In the genomic region with DNA sequence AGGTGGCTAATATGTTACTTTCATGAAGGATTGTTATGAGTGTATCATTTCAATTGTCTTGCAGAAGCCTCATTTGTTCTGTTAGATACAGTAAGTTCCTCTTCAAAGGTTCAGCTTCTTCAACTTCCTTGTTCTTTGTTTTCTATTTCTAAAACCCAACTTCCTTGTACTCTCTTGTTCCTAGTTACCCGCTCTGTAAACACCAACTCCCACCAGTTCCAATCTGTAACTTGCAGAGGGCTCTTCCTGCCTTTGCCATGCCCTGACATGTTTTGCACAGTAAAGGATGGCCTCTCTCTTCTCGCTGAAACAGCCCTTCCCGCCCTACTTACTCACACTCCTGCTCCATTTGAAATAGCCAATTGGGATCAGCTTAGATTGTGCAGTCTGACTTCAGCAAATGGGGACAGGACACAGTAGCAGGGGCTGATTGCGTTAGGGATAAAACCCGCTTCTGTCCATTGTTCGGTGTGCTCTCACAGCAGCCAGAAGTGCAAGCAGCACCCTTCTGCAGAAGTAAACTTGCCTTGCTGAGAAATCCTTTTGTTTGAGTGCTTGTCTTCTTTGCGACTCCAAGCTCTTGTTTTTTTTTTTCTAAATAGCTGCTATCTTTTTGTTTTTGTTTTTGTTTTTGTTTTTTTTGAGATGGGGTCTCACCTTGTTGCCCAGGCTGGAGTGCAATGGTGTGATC, we compare ENCODE assay signal across 1 cellular context.
A peak's percentile ranks its signal among the peaks of the same experiment; 100 is the strongest.
TF ChIP-seq lines count a peak whose summit lies in the region.

No MANE protein-coding gene starts in this region.

TF ChIP-seq in GM12878, 131 proteins besides CTCF, POLR2A, EP300 and RAD21:
- TF ChIP-seq, protein P1, sequence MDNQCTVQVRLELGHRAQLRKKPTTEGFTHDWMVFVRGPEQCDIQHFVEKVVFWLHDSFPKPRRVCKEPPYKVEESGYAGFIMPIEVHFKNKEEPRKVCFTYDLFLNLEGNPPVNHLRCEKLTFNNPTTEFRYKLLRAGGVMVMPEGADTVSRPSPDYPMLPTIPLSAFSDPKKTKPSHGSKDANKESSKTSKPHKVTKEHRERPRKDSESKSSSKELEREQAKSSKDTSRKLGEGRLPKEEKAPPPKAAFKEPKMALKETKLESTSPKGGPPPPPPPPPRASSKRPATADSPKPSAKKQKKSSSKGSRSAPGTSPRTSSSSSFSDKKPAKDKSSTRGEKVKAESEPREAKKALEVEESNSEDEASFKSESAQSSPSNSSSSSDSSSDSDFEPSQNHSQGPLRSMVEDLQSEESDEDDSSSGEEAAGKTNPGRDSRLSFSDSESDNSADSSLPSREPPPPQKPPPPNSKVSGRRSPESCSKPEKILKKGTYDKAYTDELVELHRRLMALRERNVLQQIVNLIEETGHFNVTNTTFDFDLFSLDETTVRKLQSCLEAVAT (IDR thresholded peaks at IDR 0.05) = 0 out of 2 replicates have a peak, but pooled peaks have one; percentile 45
- no peak for TF ChIP-seq ZSCAN29 (IDR thresholded peaks at IDR 0.05)
- TF ChIP-seq, protein P2, sequence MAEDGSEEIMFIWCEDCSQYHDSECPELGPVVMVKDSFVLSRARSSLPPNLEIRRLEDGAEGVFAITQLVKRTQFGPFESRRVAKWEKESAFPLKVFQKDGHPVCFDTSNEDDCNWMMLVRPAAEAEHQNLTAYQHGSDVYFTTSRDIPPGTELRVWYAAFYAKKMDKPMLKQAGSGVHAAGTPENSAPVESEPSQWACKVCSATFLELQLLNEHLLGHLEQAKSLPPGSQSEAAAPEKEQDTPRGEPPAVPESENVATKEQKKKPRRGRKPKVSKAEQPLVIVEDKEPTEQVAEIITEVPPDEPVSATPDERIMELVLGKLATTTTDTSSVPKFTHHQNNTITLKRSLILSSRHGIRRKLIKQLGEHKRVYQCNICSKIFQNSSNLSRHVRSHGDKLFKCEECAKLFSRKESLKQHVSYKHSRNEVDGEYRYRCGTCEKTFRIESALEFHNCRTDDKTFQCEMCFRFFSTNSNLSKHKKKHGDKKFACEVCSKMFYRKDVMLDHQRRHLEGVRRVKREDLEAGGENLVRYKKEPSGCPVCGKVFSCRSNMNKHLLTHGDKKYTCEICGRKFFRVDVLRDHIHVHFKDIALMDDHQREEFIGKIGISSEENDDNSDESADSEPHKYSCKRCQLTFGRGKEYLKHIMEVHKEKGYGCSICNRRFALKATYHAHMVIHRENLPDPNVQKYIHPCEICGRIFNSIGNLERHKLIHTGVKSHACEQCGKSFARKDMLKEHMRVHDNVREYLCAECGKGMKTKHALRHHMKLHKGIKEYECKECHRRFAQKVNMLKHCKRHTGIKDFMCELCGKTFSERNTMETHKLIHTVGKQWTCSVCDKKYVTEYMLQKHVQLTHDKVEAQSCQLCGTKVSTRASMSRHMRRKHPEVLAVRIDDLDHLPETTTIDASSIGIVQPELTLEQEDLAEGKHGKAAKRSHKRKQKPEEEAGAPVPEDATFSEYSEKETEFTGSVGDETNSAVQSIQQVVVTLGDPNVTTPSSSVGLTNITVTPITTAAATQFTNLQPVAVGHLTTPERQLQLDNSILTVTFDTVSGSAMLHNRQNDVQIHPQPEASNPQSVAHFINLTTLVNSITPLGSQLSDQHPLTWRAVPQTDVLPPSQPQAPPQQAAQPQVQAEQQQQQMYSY (CRISPR knock-in tag; IDR thresholded peaks at IDR 0.05) = no peak
- 0 out of 2 replicates have a peak, but pooled peaks have one; percentile 66 for TF ChIP-seq CBX5 (IDR thresholded peaks at IDR 0.05; ENCODE audit: low read depth)
